ENCODE assay signal across 22 cellular contexts in genomic region chr5:1431021-1431811, GRCh38. TPM values are rescaled to one million over a fixed set of nuclear protein-coding genes. Genes with fewer than 3 reads are reported as not detected.
DNase-seq lines count a peak whose midpoint lies in the region; ATAC-seq lines count a peak whose summit lies in the region.
"Had no signal": no experiment of that assay in that cellular context is flagged by ENCODE, and none has a peak within 500 bp of the region (broad histone marks: within the 10 kb centered on the region; RNA-seq: fewer than 3 reads in every experiment).

No MANE protein-coding gene starts in this region.

- ATAC-seq in stimulated activated naive CD8-positive, alpha-beta T cell treated with anti-CD3 and anti-CD28 coated beads, Interleukin-15, amount 100 ng/mL, for 72 hours = peak; percentile 73
- ATAC-seq in stimulated activated naive CD8-positive, alpha-beta T cell treated with anti-CD3 and anti-CD28 coated beads, Interleukin-15, Interleukin-2, amounts not matched to agents 100 U/mL and 50 U/mL, for 24 hours = no peak
- ATAC-seq in esophagus mucosa = peak; percentile 34
- no peak for ATAC-seq in HG03354 (IDR thresholded peaks at IDR 0.05; ENCODE audit: poor library complexity, severe bottlenecking, unreplicated experiment)
- ATAC-seq: HCT116 had no signal

- H3K27ac Mint-ChIP-seq in stimulated activated naive CD8-positive, alpha-beta T cell treated with anti-CD3 and anti-CD28 coated beads, Interleukin-15, amount 100 ng/mL, for 72 hours = peak overlapping the region in 1 of 2 donors; percentile 24
- H3K27ac Mint-ChIP-seq: T-helper 2 cell treated with Interferon-gamma antibody and Interleukin-4, amounts not matched to agents 5 μg/mL and 100 μg/mL, for 36 hours had no signal

- peak in 1 of 2 donors; percentile 3 for DNase-seq in stimulated activated naive CD8-positive, alpha-beta T cell treated with anti-CD3 and anti-CD28 coated beads, Interleukin-15, amount 100 ng/mL, for 72 hours
- DNase-seq in stimulated activated naive CD8-positive, alpha-beta T cell treated with anti-CD3 and anti-CD28 coated beads, Interleukin-15, Interleukin-2, amounts not matched to agents 100 U/mL and 50 U/mL, for 24 hours = no peak
- DNase-seq in posterior vena cava (ENCODE audit: low spot score) (peak; percentile 71), NOMO-1 treated with DMSO at 0.1 percent for 48 hours (lab: John Stamatoyannopoulos, UW; ENCODE audit: unreplicated experiment) (no peak)
- no peak for DNase-seq in stimulated activated naive CD4-positive, alpha-beta T cell (lab: John Stamatoyannopoulos, UW)
- DNase-seq: activated CD4-positive, alpha-beta T cell treated with anti-CD3 and anti-CD28 coated beads, Interleukin-2, amount 50 U/mL, for 1 hour; activated gamma-delta T cell treated with Interleukin-2 at 50 U/mL for 16 hours; Calu3; hypothalamus; NCI-H1048; NCI-H1930; NCI-H69; RPMI8226; small intestine; stimulated activated CD4-positive, alpha-beta T cell treated with anti-CD3 and anti-CD28 coated beads, Interleukin-2, amount 100 ng/mL, for 24 hours had no signal

- intact Hi-C loops in posterior vena cava (cut with DNase I) = no loop called here

- peaks cover 17% of the 10 kb centered on the region for H3K27me3 Mint-ChIP-seq in stimulated activated naive CD8-positive, alpha-beta T cell treated with anti-CD3 and anti-CD28 coated beads, Interleukin-15, amount 100 ng/mL, for 72 hours

- H3K4me1 Mint-ChIP-seq in stimulated activated naive CD8-positive, alpha-beta T cell treated with anti-CD3 and anti-CD28 coated beads, Interleukin-15, amount 100 ng/mL, for 72 hours = no peaks in the 10 kb centered on the region
- H3K4me1 Mint-ChIP-seq: CD14-positive monocyte had no signal

- H3K4me3 Mint-ChIP-seq in stimulated activated naive CD8-positive, alpha-beta T cell treated with anti-CD3 and anti-CD28 coated beads, Interleukin-15, amount 100 ng/mL, for 72 hours = no peak overlapping the region
- H3K4me3 Mint-ChIP-seq: CD14-positive monocyte; T-helper 2 cell treated with Interferon-gamma antibody and Interleukin-4, amounts not matched to agents 5 μg/mL and 100 μg/mL, for 36 hours had no signal

- peaks cover 33 to 53% of the 10 kb centered on the region in 2 donors for H3K9me3 Mint-ChIP-seq in stimulated activated naive CD8-positive, alpha-beta T cell treated with anti-CD3 and anti-CD28 coated beads, Interleukin-15, amount 100 ng/mL, for 72 hours

RNA-seq across cellular contexts. Expression of gene SLC6A3, which starts 14.0 kb away (rescaled TPM):
- total RNA-seq in esophagus mucosa (0.16 TPM), posterior vena cava (under 1 TPM; 0.10 to 0.19 TPM)
- total RNA-seq: Calu3, Daoy, lung microvascular endothelial cell had no signal

Comparison
In these comparisons a context has a peak if more than half of its experiments do, and no peak if none do; other contexts are left out.
1. ATAC-seq: peak in stimulated activated naive CD8-positive, alpha-beta T cell treated with anti-CD3 and anti-CD28 coated beads, Interleukin-15, amount 100 ng/mL, for 72 hours (single experiment) and esophagus mucosa (single experiment); none in stimulated activated naive CD8-positive, alpha-beta T cell treated with anti-CD3 and anti-CD28 coated beads, Interleukin-15, Interleukin-2, amounts not matched to agents 100 U/mL and 50 U/mL, for 24 hours (single experiment) and HG03354 (single experiment).